ENCODE assay signal across 8 cellular contexts in the genomic region with DNA sequence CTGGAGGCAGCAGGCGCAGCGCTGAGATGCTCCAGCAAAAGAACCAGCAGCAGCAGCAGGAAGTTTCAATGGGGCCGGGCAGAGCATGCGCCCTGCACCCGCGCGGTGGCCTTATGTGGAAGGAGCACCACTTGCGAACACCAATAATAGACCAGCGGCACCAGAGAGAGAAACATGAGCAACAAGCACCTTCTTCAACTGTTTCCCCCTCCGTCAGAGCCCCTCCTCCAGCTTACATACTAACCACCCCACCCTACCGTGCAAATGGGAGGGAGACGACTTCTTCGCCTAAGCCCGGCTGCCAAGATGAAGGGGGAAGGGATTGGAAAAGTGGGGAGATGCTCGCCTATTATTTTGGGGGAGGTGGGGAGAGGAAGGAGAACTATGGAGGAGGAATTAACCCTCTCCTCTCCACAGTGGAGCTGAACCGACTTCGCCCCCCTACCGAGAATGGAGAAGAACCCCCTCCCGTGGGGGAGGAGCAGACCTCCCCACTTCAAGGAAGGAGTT. TPM values are rescaled to one million over a fixed set of nuclear protein-coding genes. Genes with fewer than 3 reads are reported as not detected.
DNase-seq lines count a peak whose midpoint lies in the region; TF ChIP-seq lines count a peak whose summit lies in the region.

No MANE protein-coding gene starts in this region.

- H4K20me1 ChIP-seq in neural cell (ENCODE audit: insufficient read depth): no peaks in the 10 kb centered on the region

- peak overlapping the region; percentile 99 for H3K4me3 ChIP-seq in HAP-1
- peak overlapping the region; percentile 95 for H3K4me3 ChIP-seq in MG63
- H3K4me3 ChIP-seq in fibroblast of villous mesenchyme (ENCODE audit: low read depth, low read length): peak overlapping the region; percentile 99
- peak overlapping the region; percentile 92 for H3K4me3 ChIP-seq in neural cell (ENCODE audit: low read length)

- peaks cover 4% of the 10 kb centered on the region for H3K9me3 Mint-ChIP-seq in stimulated activated naive CD8-positive, alpha-beta T cell treated with anti-CD3 and anti-CD28 coated beads, Interleukin-15, Interleukin-2, amounts not matched to agents 100 ng/mL and 50 ng/mL, for 24 hours

- TF ChIP-seq POLR2A in Raji (IDR thresholded peaks at IDR 0.05; ENCODE audit: insufficient read depth, low read depth, low read length): peak; percentile 68

- H3K27me3 Mint-ChIP-seq in stimulated activated naive CD8-positive, alpha-beta T cell treated with anti-CD3 and anti-CD28 coated beads, Interleukin-15, Interleukin-2, amounts not matched to agents 100 ng/mL and 50 ng/mL, for 24 hours: no peaks in the 10 kb centered on the region

- peaks cover 52% of the 10 kb centered on the region for H3K4me1 Mint-ChIP-seq in stimulated activated naive CD8-positive, alpha-beta T cell treated with anti-CD3 and anti-CD28 coated beads, Interleukin-15, Interleukin-2, amounts not matched to agents 100 ng/mL and 50 ng/mL, for 24 hours (ENCODE audit: low read depth)

- peak; percentile 59 for TF ChIP-seq RAD21 in neural cell (conservative IDR thresholded peaks at IDR 0.05)

- H3K4me2 ChIP-seq in neural cell (ENCODE audit: low read length): peak overlapping the region; percentile 97

- H3K9me3 ChIP-seq in HAP-1: no peaks in the 10 kb centered on the region; the same call in 1 of the 2 replicates
- H3K9me3 ChIP-seq in MG63: peaks cover 17% of the 10 kb centered on the region
- H3K9me3 ChIP-seq in neural cell (ENCODE audit: low read length): peaks cover 4% of the 10 kb centered on the region

- peak overlapping the region; percentile 100 for H3K4me3 Mint-ChIP-seq in stimulated activated naive CD8-positive, alpha-beta T cell treated with anti-CD3 and anti-CD28 coated beads, Interleukin-15, Interleukin-2, amounts not matched to agents 100 ng/mL and 50 ng/mL, for 24 hours

- no peaks in the 10 kb centered on the region for H3K9me2 ChIP-seq in neural cell (ENCODE audit: insufficient read depth, low read length)

- H3K27ac Mint-ChIP-seq in stimulated activated naive CD8-positive, alpha-beta T cell treated with anti-CD3 and anti-CD28 coated beads, Interleukin-15, Interleukin-2, amounts not matched to agents 100 ng/mL and 50 ng/mL, for 24 hours: peak overlapping the region; percentile 86

- peak overlapping the region; percentile 97 for H3K9ac ChIP-seq in neural cell (ENCODE audit: low read length)

- TF ChIP-seq CTCF in fibroblast of villous mesenchyme (IDR thresholded peaks at IDR 0.05; ENCODE audit: insufficient read depth, low read depth, low read length): no peak
- TF ChIP-seq CTCF in neural cell (IDR thresholded peaks at IDR 0.05; ENCODE audit: poor library complexity, severe bottlenecking): peak; percentile 36

- peaks cover 44% of the 10 kb centered on the region for H3K79me2 ChIP-seq in neural cell (replicated peaks; ENCODE audit: insufficient read depth, low read length)

- TF ChIP-seq EP300 in neural cell (conservative IDR thresholded peaks at IDR 0.05; ENCODE audit: poor library complexity, severe bottlenecking): no peak

- peak overlapping the region; percentile 78 for H2AFZ ChIP-seq in neural cell (ENCODE audit: low read depth, low read length)

- peak overlapping the region; percentile 95 for H3K27ac ChIP-seq in neural cell (ENCODE audit: low read length)

- H3K4me1 ChIP-seq in HAP-1: peaks cover 9% of the 10 kb centered on the region

- in situ Hi-C loops in HAP-1 (cut with MboI; ENCODE audit: low sequenced_read_pairs): no loop called here

- H3K36me3 ChIP-seq in HAP-1 (replicated peaks) (peaks cover 5% of the 10 kb centered on the region), MG63 (peaks cover 2% of the 10 kb centered on the region; the same call in 1 of the 2 replicates), neural cell (ENCODE audit: insufficient read depth, low read length) (no peaks in the 10 kb centered on the region)

- DNase-seq in ELR (ENCODE audit: low read depth): peak; percentile 87
- peak; percentile 91 to 92 for DNase-seq in HAP-1 (ENCODE audit: low spot score in 2 of 2)
- peak; percentile 80 for DNase-seq in MG63
- peak; percentile 94 for DNase-seq in activated effector memory CD4-positive, alpha-beta T cell treated with anti-CD3 and anti-CD28 coated beads, Interleukin-2, amount 50 U/mL, for 16 hours
- peak; percentile 90 for DNase-seq in fibroblast of villous mesenchyme (ENCODE audit: low read depth)

- peaks cover 5% of the 10 kb centered on the region for H3K36me3 Mint-ChIP-seq in stimulated activated naive CD8-positive, alpha-beta T cell treated with anti-CD3 and anti-CD28 coated beads, Interleukin-15, Interleukin-2, amounts not matched to agents 100 ng/mL and 50 ng/mL, for 24 hours (ENCODE audit: low read depth)

- peaks cover 7% of the 10 kb centered on the region for H3F3A ChIP-seq in neural cell (ENCODE audit: insufficient read depth, low read length, poor library complexity, severe bottlenecking)

- H3K27me3 ChIP-seq in HAP-1 (ENCODE audit: low read depth) (no peaks in the 10 kb centered on the region), MG63 (no peaks in the 10 kb centered on the region), neural cell (ENCODE audit: insufficient read depth, low read depth, low read length) (no peaks in the 10 kb centered on the region)

TF ChIP-seq in neural cell, 6 proteins besides CTCF, POLR2A, EP300 and RAD21:
- TF ChIP-seq SMC3 (conservative IDR thresholded peaks at IDR 0.05; ENCODE audit: poor library complexity): peak; percentile 58
- TF ChIP-seq POLR2AphosphoS5 (IDR thresholded peaks at IDR 0.05): peak; percentile 60
- TF ChIP-seq MXI1 (conservative IDR thresholded peaks at IDR 0.05; ENCODE audit: poor library complexity, severe bottlenecking): peak; percentile 85
- no peak for TF ChIP-seq TAF1 (IDR thresholded peaks at IDR 0.05; ENCODE audit: low read depth)
- no peak for TF ChIP-seq EZH2 (IDR thresholded peaks at IDR 0.05; ENCODE audit: borderline replicate concordance, insufficient read depth, low read length, poor library complexity, severe bottlenecking)
- TF ChIP-seq, protein P1, sequence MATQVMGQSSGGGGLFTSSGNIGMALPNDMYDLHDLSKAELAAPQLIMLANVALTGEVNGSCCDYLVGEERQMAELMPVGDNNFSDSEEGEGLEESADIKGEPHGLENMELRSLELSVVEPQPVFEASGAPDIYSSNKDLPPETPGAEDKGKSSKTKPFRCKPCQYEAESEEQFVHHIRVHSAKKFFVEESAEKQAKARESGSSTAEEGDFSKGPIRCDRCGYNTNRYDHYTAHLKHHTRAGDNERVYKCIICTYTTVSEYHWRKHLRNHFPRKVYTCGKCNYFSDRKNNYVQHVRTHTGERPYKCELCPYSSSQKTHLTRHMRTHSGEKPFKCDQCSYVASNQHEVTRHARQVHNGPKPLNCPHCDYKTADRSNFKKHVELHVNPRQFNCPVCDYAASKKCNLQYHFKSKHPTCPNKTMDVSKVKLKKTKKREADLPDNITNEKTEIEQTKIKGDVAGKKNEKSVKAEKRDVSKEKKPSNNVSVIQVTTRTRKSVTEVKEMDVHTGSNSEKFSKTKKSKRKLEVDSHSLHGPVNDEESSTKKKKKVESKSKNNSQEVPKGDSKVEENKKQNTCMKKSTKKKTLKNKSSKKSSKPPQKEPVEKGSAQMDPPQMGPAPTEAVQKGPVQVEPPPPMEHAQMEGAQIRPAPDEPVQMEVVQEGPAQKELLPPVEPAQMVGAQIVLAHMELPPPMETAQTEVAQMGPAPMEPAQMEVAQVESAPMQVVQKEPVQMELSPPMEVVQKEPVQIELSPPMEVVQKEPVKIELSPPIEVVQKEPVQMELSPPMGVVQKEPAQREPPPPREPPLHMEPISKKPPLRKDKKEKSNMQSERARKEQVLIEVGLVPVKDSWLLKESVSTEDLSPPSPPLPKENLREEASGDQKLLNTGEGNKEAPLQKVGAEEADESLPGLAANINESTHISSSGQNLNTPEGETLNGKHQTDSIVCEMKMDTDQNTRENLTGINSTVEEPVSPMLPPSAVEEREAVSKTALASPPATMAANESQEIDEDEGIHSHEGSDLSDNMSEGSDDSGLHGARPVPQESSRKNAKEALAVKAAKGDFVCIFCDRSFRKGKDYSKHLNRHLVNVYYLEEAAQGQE (IDR thresholded peaks at IDR 0.05; ENCODE audit: borderline replicate concordance): no peak

RNA-seq across cellular contexts. Expression of gene RSF1, which starts 1.1 kb away (rescaled TPM):
- total RNA-seq in MG63 (2014; rRNA removed; shearing (Covaris generic); ENCODE audit: low replicate concordance): 7.3 and 37.4 TPM in 2 replicates
- total RNA-seq in fibroblast of villous mesenchyme: 34.1 and 46.2 TPM in 2 replicates
- 19.1 and 23.4 TPM in 2 replicates for polyA plus RNA-seq in neural cell
- 155 and 193 TPM in 2 replicates for polyA minus RNA-seq in neural cell

RNA-seq across cellular contexts. Expression of gene AAMDC, which starts 1.5 kb away (rescaled TPM):
- 21.1 and 21.4 TPM in 2 replicates for total RNA-seq in MG63 (2014; rRNA removed; shearing (Covaris generic); ENCODE audit: low replicate concordance)
- total RNA-seq in fibroblast of villous mesenchyme: 22.0 and 23.2 TPM in 2 replicates
- 3.8 and 9.7 TPM in 2 replicates for polyA plus RNA-seq in neural cell
- 3.7 and 5.2 TPM in 2 replicates for polyA minus RNA-seq in neural cell

Comparison
In these comparisons a context has a peak if more than half of its experiments do, and no peak if none do; other contexts are left out.
1. Peak in every context shown above with its lines: DNase-seq, H3K4me3 ChIP-seq and H3K27ac ChIP-seq.